Comparison of ENCODE assay signal across 17 cellular contexts in the genomic region with DNA sequence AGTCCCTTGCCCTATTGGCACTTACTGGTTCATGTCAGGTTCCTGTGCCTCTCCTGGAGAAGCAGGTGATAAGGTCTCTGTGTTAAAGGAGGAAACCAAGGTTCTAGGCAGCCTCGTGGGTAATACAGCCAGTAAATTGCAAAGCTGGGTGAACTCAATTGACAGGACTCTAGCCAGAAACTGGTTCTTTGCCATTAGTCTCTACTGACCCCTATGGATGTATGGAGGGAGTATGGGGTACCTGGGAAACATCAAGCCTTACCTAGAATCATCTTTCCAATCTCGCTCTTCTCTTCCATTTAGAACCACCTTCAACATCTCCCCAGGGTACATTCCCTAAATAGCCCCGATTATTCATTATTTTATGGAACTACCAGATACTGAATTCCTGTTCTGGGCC.
"Had no signal": no experiment of that assay in that cellular context is flagged by ENCODE, and none has a peak within 500 bp of the region (broad histone marks: within the 10 kb centered on the region; RNA-seq: fewer than 3 reads in every experiment).

No MANE protein-coding gene starts in this region.

- H3K27me3 ChIP-seq: body of pancreas, neutrophil, right lobe of liver, tibial artery, vagina had no signal

- H3K9me3 Mint-ChIP-seq: central memory CD8-positive, alpha-beta T cell; stimulated activated effector memory CD8-positive, alpha-beta T cell treated with anti-CD3 and anti-CD28 coated beads, Interleukin-12 subunit alpha, Interleukin-12 subunit beta, amount 100 ng/mL, for 72 hours had no signal

- H3K4me1 ChIP-seq: body of pancreas, right lobe of liver, tibial artery had no signal

- H3K4me3 Mint-ChIP-seq: activated T-cell treated with anti-CD3 and anti-CD28 coated beads, Interleukin-2, amount 50 U/mL, for 24 hours; central memory CD8-positive, alpha-beta T cell; naive thymus-derived CD4-positive, alpha-beta T cell; stimulated activated effector memory CD8-positive, alpha-beta T cell treated with anti-CD3 and anti-CD28 coated beads, Interleukin-12 subunit alpha, Interleukin-12 subunit beta, amount 100 ng/mL, for 72 hours had no signal

- H3K27ac ChIP-seq: body of pancreas, neutrophil, right lobe of liver, tibial artery, vagina had no signal

- H3K4me3 ChIP-seq: body of pancreas, right lobe of liver, tibial artery, vagina had no signal

- H3K9me3 ChIP-seq: body of pancreas, neutrophil, right lobe of liver, tibial artery, vagina had no signal

- DNase-seq: activated CD4-positive, alpha-beta T cell treated with anti-CD3 and anti-CD28 coated beads, Interleukin-2, amount 50 U/mL, for 4 hours; activated CD4-positive, CD25-positive, alpha-beta regulatory T cell treated with anti-CD3 and anti-CD28 coated beads, Interleukin-2, amount 50 U/mL, for 72 hours; activated effector memory CD4-positive, alpha-beta T cell treated with anti-CD3 and anti-CD28 coated beads, Interleukin-2, amount 50 U/mL, for 16 hours; activated T-cell treated with anti-CD3 and anti-CD28 coated beads, Interleukin-2, amount 50 U/mL, for 24 hours; amniotic stem cell; body of pancreas; dermis blood vessel endothelial cell; naive thymus-derived CD4-positive, alpha-beta T cell; right lobe of liver; tibial artery had no signal

- ATAC-seq: activated naive CD4-positive, alpha-beta T cell treated with anti-CD3 and anti-CD28 coated beads, Interleukin-2, amount 50 U/mL, for 72 hours; body of pancreas; esophagus mucosa; naive thymus-derived CD4-positive, alpha-beta T cell; right lobe of liver; stimulated activated effector memory CD8-positive, alpha-beta T cell treated with anti-CD3 and anti-CD28 coated beads, Interleukin-12 subunit alpha, Interleukin-12 subunit beta, amount 100 ng/mL, for 72 hours had no signal

- H3K27me3 Mint-ChIP-seq: activated T-cell treated with anti-CD3 and anti-CD28 coated beads, Interleukin-2, amount 50 U/mL, for 24 hours had no signal

- H3K4me1 Mint-ChIP-seq: central memory CD8-positive, alpha-beta T cell had no signal

- H3K27ac Mint-ChIP-seq: activated naive CD4-positive, alpha-beta T cell treated with anti-CD3 and anti-CD28 coated beads, Interleukin-2, amount 50 U/mL, for 72 hours; activated T-cell treated with anti-CD3 and anti-CD28 coated beads, Interleukin-2, amount 50 U/mL, for 24 hours; naive thymus-derived CD4-positive, alpha-beta T cell; progenitor cell of endocrine pancreas; stimulated activated effector memory CD8-positive, alpha-beta T cell treated with anti-CD3 and anti-CD28 coated beads, Interleukin-12 subunit alpha, Interleukin-12 subunit beta, amount 100 ng/mL, for 72 hours had no signal

- H3K36me3 ChIP-seq: neutrophil, right lobe of liver, tibial artery, vagina had no signal

- H3K36me3 Mint-ChIP-seq: activated naive CD4-positive, alpha-beta T cell treated with anti-CD3 and anti-CD28 coated beads, Interleukin-2, amount 50 U/mL, for 72 hours; naive thymus-derived CD4-positive, alpha-beta T cell; stimulated activated effector memory CD8-positive, alpha-beta T cell treated with anti-CD3 and anti-CD28 coated beads, Interleukin-12 subunit alpha, Interleukin-12 subunit beta, amount 100 ng/mL, for 72 hours had no signal
